In the genomic region with DNA sequence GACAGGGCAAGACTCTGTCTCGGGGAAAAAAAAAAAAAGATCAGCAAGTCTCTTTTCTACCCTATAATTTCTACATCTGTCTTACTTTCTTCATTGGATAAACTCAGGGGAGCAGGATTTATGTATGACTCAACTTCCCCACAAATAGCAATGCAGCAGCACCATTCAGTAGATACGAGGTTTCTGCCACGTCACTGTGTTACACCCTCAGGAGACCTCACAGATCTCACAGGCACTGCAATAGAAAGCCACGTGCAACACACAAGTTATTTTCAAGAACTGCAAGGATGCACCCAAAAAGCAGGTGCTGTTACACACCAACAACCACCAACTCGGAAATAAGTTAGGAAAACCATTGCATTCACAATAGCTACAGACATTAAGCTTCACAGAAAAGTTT, we compare ENCODE assay signal across 14 cellular contexts. TPM values are rescaled to one million over a fixed set of nuclear protein-coding genes. Genes with fewer than 3 reads are reported as not detected.
DNase-seq lines count a peak whose midpoint lies in the region; ATAC-seq and TF ChIP-seq lines count a peak whose summit lies in the region.
"Had no signal": no experiment of that assay in that cellular context is flagged by ENCODE, and none has a peak within 500 bp of the region (broad histone marks: within the 10 kb centered on the region; RNA-seq: fewer than 3 reads in every experiment).

No MANE protein-coding gene starts in this region.

- H3K36me3 ChIP-seq in mesenchymal stem cell (ENCODE audit: control insufficient read depth in 1 of 2, insufficient read depth in 2 of 2, low read depth in 1 of 2, low read length in 2 of 2) (peaks cover 50 to 55% of the 10 kb centered on the region in 2 experiments), PC-3 (ENCODE audit: low read depth, low read length) (peaks cover 8% of the 10 kb centered on the region; the same call in 1 of the 2 replicates)

- no peak overlapping the region for H3K18ac ChIP-seq in mesenchymal stem cell (ENCODE audit: low read depth in 1 of 2, low read length in 2 of 2)

- no peak overlapping the region for H2BK5ac ChIP-seq in mesenchymal stem cell (ENCODE audit: low read depth, low read length, poor library complexity, severe bottlenecking)

- WGBS in mesenchymal stem cell = 79% methylated on average over 5 of the region's 5 CpGs

- no peak for TF ChIP-seq CTCF in PC-3 (conservative IDR thresholded peaks at IDR 0.05; ENCODE audit: low read depth, low read length)

- H3K4me3 Mint-ChIP-seq in activated T-cell treated with anti-CD3 and anti-CD28 coated beads, Interleukin-2, amount 50 U/mL, for 72 hours = no peak overlapping the region
- H3K4me3 Mint-ChIP-seq in activated T-helper 17 cell treated with anti-CD3 and anti-CD28 coated beads, Interleukin-2, amount 50 U/mL, for 72 hours = no peak overlapping the region
- H3K4me3 Mint-ChIP-seq in stimulated activated naive B cell treated with anti-CD40 and anti-IgM and Interleukin-4, amounts not matched to agents 10 μg/mL and 1 μg/mL and 100 μg/mL, for 72 hours = no peak overlapping the region

- no peaks in the 10 kb centered on the region for H3F3A ChIP-seq in PC-3 (ENCODE audit: low read length, unreplicated experiment)

- peak overlapping the region; percentile 29 for H3K27ac Mint-ChIP-seq in activated T-cell treated with anti-CD3 and anti-CD28 coated beads, Interleukin-2, amount 50 U/mL, for 72 hours
- H3K27ac Mint-ChIP-seq in activated T-helper 17 cell treated with anti-CD3 and anti-CD28 coated beads, Interleukin-2, amount 50 U/mL, for 72 hours = peak overlapping the region; percentile 33
- peak overlapping the region; percentile 72 for H3K27ac Mint-ChIP-seq in stimulated activated naive B cell treated with anti-CD40 and anti-IgM and Interleukin-4, amounts not matched to agents 10 μg/mL and 1 μg/mL and 100 μg/mL, for 72 hours

- H4K91ac ChIP-seq in mesenchymal stem cell (ENCODE audit: low read length) = no peak overlapping the region

- CTCF ChIA-PET in PC-3 (lab: Charles Lee) = no interaction called here

- H3K4me1 ChIP-seq in mesenchymal stem cell (ENCODE audit: control insufficient read depth, insufficient read depth, low read depth, low read length) = peaks cover 4% of the 10 kb centered on the region
- no peaks in the 10 kb centered on the region for H3K4me1 ChIP-seq in PC-3 (ENCODE audit: insufficient read depth, low read length)

- H3K79me2 ChIP-seq in PC-3 (ENCODE audit: low read length) = no peaks in the 10 kb centered on the region

- POLR2A ChIA-PET in PC-3 (lab: Charles Lee; ENCODE audit: unreplicated experiment) = no interaction called here

- peak; percentile 33 to 44 for ATAC-seq in activated T-cell treated with anti-CD3 and anti-CD28 coated beads, Interleukin-2, amount 50 U/mL, for 72 hours (replicated peaks in 1 of 2)
- peak; percentile 27 for ATAC-seq in activated T-helper 17 cell treated with anti-CD3 and anti-CD28 coated beads, Interleukin-2, amount 50 U/mL, for 72 hours (replicated peaks)
- peak; percentile 21 to 29 for ATAC-seq in stimulated activated naive B cell treated with anti-CD40 and anti-IgM and Interleukin-4, amounts not matched to agents 10 μg/mL and 1 μg/mL and 100 μg/mL, for 72 hours (replicated peaks)
- ATAC-seq in PC-3 = no peak

- H3K9ac ChIP-seq in mesenchymal stem cell (ENCODE audit: low read length) (peak overlapping the region; percentile 55), PC-3 (ENCODE audit: low read length) (no peak overlapping the region)

- no peak overlapping the region for H2BK120ac ChIP-seq in mesenchymal stem cell (ENCODE audit: low read depth, low read length)

- H3K27me3 ChIP-seq in mesenchymal stem cell (ENCODE audit: control insufficient read depth in 1 of 2, insufficient read depth in 1 of 2, low read length in 2 of 2) (no peaks in the 10 kb centered on the region), PC-3 (ENCODE audit: low read length) (no peaks in the 10 kb centered on the region)

- no peak overlapping the region for H2AK5ac ChIP-seq in mesenchymal stem cell (ENCODE audit: low read length, severe bottlenecking)

- H3K23ac ChIP-seq in mesenchymal stem cell (ENCODE audit: low read length in 2 of 2) = no peak overlapping the region

- H3K4me3 ChIP-seq in mesenchymal stem cell (ENCODE audit: insufficient read depth in 1 of 2, low read depth in 1 of 2, low read length in 2 of 2) (no peak overlapping the region), PC-3 (ENCODE audit: low read length) (no peak overlapping the region)
- H3K4me3 ChIP-seq: skin epidermis had no signal

- intact Hi-C loops in PC-3 (cut with micrococcal nuclease) = no loop called here

- H2BK15ac ChIP-seq in mesenchymal stem cell (ENCODE audit: low read depth, poor library complexity, severe bottlenecking) = no peak overlapping the region

- BruUV-seq in PC-3 (replicated peaks; lab: Mats Ljungman, UMichigan) = no TSS peak

- peaks cover 0 to 7% of the 10 kb centered on the region in 2 donors for H3K9me3 Mint-ChIP-seq in activated T-cell treated with anti-CD3 and anti-CD28 coated beads, Interleukin-2, amount 50 U/mL, for 72 hours
- peaks cover 4% of the 10 kb centered on the region for H3K9me3 Mint-ChIP-seq in activated T-helper 17 cell treated with anti-CD3 and anti-CD28 coated beads, Interleukin-2, amount 50 U/mL, for 72 hours
- peaks cover 2 to 4% of the 10 kb centered on the region in 2 donors for H3K9me3 Mint-ChIP-seq in stimulated activated naive B cell treated with anti-CD40 and anti-IgM and Interleukin-4, amounts not matched to agents 10 μg/mL and 1 μg/mL and 100 μg/mL, for 72 hours

- peaks cover 16 to 28% of the 10 kb centered on the region in 2 donors for H3K36me3 Mint-ChIP-seq in activated T-cell treated with anti-CD3 and anti-CD28 coated beads, Interleukin-2, amount 50 U/mL, for 72 hours (ENCODE audit: insufficient read depth in 2 of 2)
- H3K36me3 Mint-ChIP-seq in activated T-helper 17 cell treated with anti-CD3 and anti-CD28 coated beads, Interleukin-2, amount 50 U/mL, for 72 hours (ENCODE audit: low read depth) = peaks cover 36% of the 10 kb centered on the region
- H3K36me3 Mint-ChIP-seq in stimulated activated naive B cell treated with anti-CD40 and anti-IgM and Interleukin-4, amounts not matched to agents 10 μg/mL and 1 μg/mL and 100 μg/mL, for 72 hours = peaks cover 54 to 77% of the 10 kb centered on the region in 2 donors

- H3K4ac ChIP-seq in mesenchymal stem cell (ENCODE audit: low read depth in 1 of 2, low read length in 2 of 2) = no peak overlapping the region

- H3K79me1 ChIP-seq in mesenchymal stem cell (replicated peaks; ENCODE audit: low read length, poor library complexity, severe bottlenecking) = peaks cover 33% of the 10 kb centered on the region

- H3K14ac ChIP-seq in mesenchymal stem cell (ENCODE audit: low read length in 2 of 2) = no peak overlapping the region

- no peak overlapping the region for H3K27ac ChIP-seq in mesenchymal stem cell (ENCODE audit: low read length, poor library complexity, severe bottlenecking)
- H3K27ac ChIP-seq in PC-3 (ENCODE audit: low read length) = no peak overlapping the region
- H3K27ac ChIP-seq: skin epidermis had no signal

- no peaks in the 10 kb centered on the region for H3K9me3 ChIP-seq in mesenchymal stem cell (ENCODE audit: control insufficient read depth, low read length)
- no peaks in the 10 kb centered on the region for H3K9me3 ChIP-seq in PC-3 (ENCODE audit: low read length)

- no peak overlapping the region for H4K8ac ChIP-seq in mesenchymal stem cell (ENCODE audit: low read length)

- no peaks in the 10 kb centered on the region for H3K27me3 Mint-ChIP-seq in activated T-cell treated with anti-CD3 and anti-CD28 coated beads, Interleukin-2, amount 50 U/mL, for 72 hours (ENCODE audit: low read depth)
- H3K27me3 Mint-ChIP-seq in activated T-helper 17 cell treated with anti-CD3 and anti-CD28 coated beads, Interleukin-2, amount 50 U/mL, for 72 hours = no peaks in the 10 kb centered on the region
- no peaks in the 10 kb centered on the region for H3K27me3 Mint-ChIP-seq in stimulated activated naive B cell treated with anti-CD40 and anti-IgM and Interleukin-4, amounts not matched to agents 10 μg/mL and 1 μg/mL and 100 μg/mL, for 72 hours

- no peaks in the 10 kb centered on the region for H3K9me2 ChIP-seq in PC-3 (replicated peaks; ENCODE audit: low read length)

- no peak overlapping the region for H2BK12ac ChIP-seq in mesenchymal stem cell (ENCODE audit: low read length in 2 of 2)

- peaks cover 3% of the 10 kb centered on the region for H3K4me1 Mint-ChIP-seq in activated T-cell treated with anti-CD3 and anti-CD28 coated beads, Interleukin-2, amount 50 U/mL, for 72 hours (ENCODE audit: low read depth)
- H3K4me1 Mint-ChIP-seq in activated T-helper 17 cell treated with anti-CD3 and anti-CD28 coated beads, Interleukin-2, amount 50 U/mL, for 72 hours = peaks cover 21% of the 10 kb centered on the region
- H3K4me1 Mint-ChIP-seq in stimulated activated naive B cell treated with anti-CD40 and anti-IgM and Interleukin-4, amounts not matched to agents 10 μg/mL and 1 μg/mL and 100 μg/mL, for 72 hours = peaks cover 38 to 50% of the 10 kb centered on the region in 2 donors

- DNase-seq in activated T-cell treated with anti-CD3 and anti-CD28 coated beads, Interleukin-2, amount 50 U/mL, for 72 hours = no peak
- DNase-seq in activated T-cell treated with anti-CD3 and anti-CD28 coated beads for 4 hours (no peak), mesenchymal stem cell (no peak), SIG-M5 treated with dmso at 0.1 percent for 504 hours (lab: John Stamatoyannopoulos, UW; ENCODE audit: unreplicated experiment) (no peak), PC-3 (no peak)
- DNase-seq in stimulated activated naive B cell treated with anti-CD40 and anti-IgM and Interleukin-4, amounts not matched to agents 10 μg/mL and 1 μg/mL and 100 μg/mL, for 72 hours = no peak
- no peak for DNase-seq in stimulated activated CD4-positive, alpha-beta T cell treated with anti-CD3 and anti-CD28 coated beads, Interleukin-15, amount 100 ng/mL, for 24 hours
- DNase-seq: ACHN, erythroblast, NCI-H774 had no signal

- H2AFZ ChIP-seq in mesenchymal stem cell (ENCODE audit: low read depth, low read length) = no peak overlapping the region
- H2AFZ ChIP-seq in PC-3 (ENCODE audit: low read length) = no peak overlapping the region

- H4K20me1 ChIP-seq in PC-3 (ENCODE audit: low read length) = no peaks in the 10 kb centered on the region

- H3K4me2 ChIP-seq in mesenchymal stem cell (ENCODE audit: low read length, poor library complexity, severe bottlenecking) = no peak overlapping the region
- H3K4me2 ChIP-seq in PC-3 (ENCODE audit: low read length) = no peak overlapping the region

RNA-seq across cellular contexts. Expression of gene TSPAN3, which starts 30.2 kb away (rescaled TPM):
- 10 to 100 TPM; 30.4 to 36.4 TPM for total RNA-seq in activated T-cell treated with anti-CD3 and anti-CD28 coated beads, Interleukin-2, amount 50 U/mL, for 72 hours
- total RNA-seq in activated T-helper 17 cell treated with anti-CD3 and anti-CD28 coated beads, Interleukin-2, amount 50 U/mL, for 72 hours = 10 to 100 TPM in 1 of 2 donors, 1 to 10 TPM in 1; 9.6 to 27.6 TPM
- 226 TPM for polyA plus RNA-seq in mesenchymal stem cell (2013, experiment 1 of 2)
- 236 TPM for polyA plus RNA-seq in mesenchymal stem cell (2013, experiment 2 of 2)
- 125 and 140 TPM in 2 replicates for total RNA-seq in PC-3 (2014; rRNA removed)

RNA-seq across cellular contexts. Expression of gene PSTPIP1, which starts 45.7 kb away (rescaled TPM):
- 100 to 1,000 TPM; 141 to 152 TPM for total RNA-seq in activated T-cell treated with anti-CD3 and anti-CD28 coated beads, Interleukin-2, amount 50 U/mL, for 72 hours
- total RNA-seq in activated T-helper 17 cell treated with anti-CD3 and anti-CD28 coated beads, Interleukin-2, amount 50 U/mL, for 72 hours = 100 to 1,000 TPM; 125 to 137 TPM
- not detected for polyA plus RNA-seq in mesenchymal stem cell (2013, experiment 1 of 2)
- not detected for polyA plus RNA-seq in mesenchymal stem cell (2013, experiment 2 of 2)
- not detected in 2 replicates for total RNA-seq in PC-3 (2014; rRNA removed)
- total RNA-seq: myocyte, temporal lobe had no signal

Comparison
In these comparisons a context has a peak if more than half of its experiments do, and no peak if none do; other contexts are left out.
1. RNA of gene PSTPIP1, which starts 45.7 kb away (total RNA-seq): 141 to 152 TPM in activated T-cell treated with anti-CD3 and anti-CD28 coated beads, Interleukin-2, amount 50 U/mL, for 72 hours and 125 to 137 TPM in activated T-helper 17 cell treated with anti-CD3 and anti-CD28 coated beads, Interleukin-2, amount 50 U/mL, for 72 hours; not detected in PC-3; every median in the first group is over 100 times any median in the second.
2. Peak in every context shown above with its lines, with median percentiles within 50 percentile points of each other: H3K27ac Mint-ChIP-seq.